ENCODE assay signal across 8 cellular contexts in genomic region chr4:88158038-88158359, GRCh38. TPM values are rescaled to one million over a fixed set of nuclear protein-coding genes. Genes with fewer than 3 reads are reported as not detected.
DNase-seq lines count a peak whose midpoint lies in the region; ATAC-seq and TF ChIP-seq lines count a peak whose summit lies in the region.

No MANE protein-coding gene starts in this region.

- intact Hi-C loops in MCF 10A (cut with micrococcal nuclease) = no loop called here
- intact Hi-C loops in naive thymus-derived CD4-positive, alpha-beta T cell (cut with micrococcal nuclease) = no loop called here

- no peaks in the 10 kb centered on the region for H3K9me3 Mint-ChIP-seq in MCF 10A (ENCODE audit: unreplicated experiment)
- no peaks in the 10 kb centered on the region for H3K9me3 Mint-ChIP-seq in naive thymus-derived CD4-positive, alpha-beta T cell

- no peak overlapping the region for H3K27ac ChIP-seq in BLaER1 treated with 17β-estradiol and CSF1 and Interleukin-3, amounts not matched to agents 10 nM and 100 nM
- no peak overlapping the region for H3K27ac ChIP-seq in naive thymus-derived CD4-positive, alpha-beta T cell (ENCODE audit: low read depth, low read length)

- peaks cover 0 to 15% (median 11%) of the 10 kb centered on the region in 10 experiments; a peak in 7 of 20 replicates for H3K4me1 ChIP-seq in BLaER1 treated with 17β-estradiol and CSF1 and Interleukin-3, amounts not matched to agents 10 nM and 100 nM
- H3K4me1 ChIP-seq in naive thymus-derived CD4-positive, alpha-beta T cell (ENCODE audit: control insufficient read depth in 2 of 2, insufficient read depth in 2 of 2, low read length in 2 of 2) = peaks cover 0 to 5% of the 10 kb centered on the region in 2 donors

- H3K4me3 Mint-ChIP-seq in MCF 10A (ENCODE audit: unreplicated experiment) = peak overlapping the region; percentile 47
- peak overlapping the region; percentile 51 to 81 (median 74) for H3K4me3 Mint-ChIP-seq in naive thymus-derived CD4-positive, alpha-beta T cell

- H4K20me1 ChIP-seq in BLaER1 treated with 17β-estradiol and CSF1 and Interleukin-3, amounts not matched to agents 10 nM and 100 nM = no peaks in the 10 kb centered on the region

- ATAC-seq in HG02763 (IDR thresholded peaks at IDR 0.05; ENCODE audit: unreplicated experiment) = peak; percentile 28
- no peak for ATAC-seq in naive thymus-derived CD4-positive, alpha-beta T cell
- ATAC-seq in GM18858 (IDR thresholded peaks at IDR 0.05; ENCODE audit: unreplicated experiment) = no peak
- ATAC-seq in GM21825 (IDR thresholded peaks at IDR 0.05; ENCODE audit: unreplicated experiment) = no peak

- peaks cover 21 to 37% (median 27%) of the 10 kb centered on the region in 11 experiments for H3K27me3 ChIP-seq in BLaER1 treated with 17β-estradiol and CSF1 and Interleukin-3, amounts not matched to agents 10 nM and 100 nM
- no peaks in the 10 kb centered on the region for H3K27me3 ChIP-seq in naive thymus-derived CD4-positive, alpha-beta T cell (ENCODE audit: control insufficient read depth in 2 of 2, insufficient read depth in 2 of 2, low read length in 2 of 2)

- H3K36me3 Mint-ChIP-seq in MCF 10A (ENCODE audit: insufficient read depth, unreplicated experiment) = no peaks in the 10 kb centered on the region
- peaks cover 0 to 2% (median 0%) of the 10 kb centered on the region in 5 donors for H3K36me3 Mint-ChIP-seq in naive thymus-derived CD4-positive, alpha-beta T cell

- no peaks in the 10 kb centered on the region for H3K4me1 Mint-ChIP-seq in MCF 10A (ENCODE audit: insufficient read depth, unreplicated experiment)
- H3K4me1 Mint-ChIP-seq in naive thymus-derived CD4-positive, alpha-beta T cell = peaks cover 6 to 16% (median 14%) of the 10 kb centered on the region in 7 donors

- peak overlapping the region; percentile 61 to 81 (median 70) for H3K4me3 ChIP-seq in BLaER1 treated with 17β-estradiol and CSF1 and Interleukin-3, amounts not matched to agents 10 nM and 100 nM
- peak overlapping the region; percentile 52 for H3K4me3 ChIP-seq in naive thymus-derived CD4-positive, alpha-beta T cell (ENCODE audit: low read length)

- H3K27ac Mint-ChIP-seq in MCF 10A (ENCODE audit: low read depth, unreplicated experiment) = no peak overlapping the region
- no peak overlapping the region for H3K27ac Mint-ChIP-seq in naive thymus-derived CD4-positive, alpha-beta T cell

- CTCF ChIA-PET in MCF 10A (lab: Yijun Ruan, JAX) = interaction anchor here (0.5 kb wide), 1 partner anchor 359 kb away, joined by 3 read pairs; no protein-coding TSS in a partner anchor
- CTCF ChIA-PET in naive thymus-derived CD4-positive, alpha-beta T cell (lab: Charles Lee) = no interaction called here

- BruUV-seq in MCF 10A (replicated peaks; lab: Mats Ljungman, UMichigan) = no TSS peak

- no peaks in the 10 kb centered on the region for H3K27me3 Mint-ChIP-seq in MCF 10A (ENCODE audit: insufficient read depth, unreplicated experiment)
- H3K27me3 Mint-ChIP-seq in naive thymus-derived CD4-positive, alpha-beta T cell = peaks cover 15 to 23% (median 20%) of the 10 kb centered on the region in 5 donors

- no peak for DNase-seq in MCF 10A (ENCODE audit: unreplicated experiment)
- DNase-seq in naive thymus-derived CD4-positive, alpha-beta T cell = no peak
- DNase-seq in retina = no peak
- no peak for DNase-seq in 8988T

- H3K4me2 ChIP-seq in BLaER1 treated with 17β-estradiol and CSF1 and Interleukin-3, amounts not matched to agents 10 nM and 100 nM = peak overlapping the region; percentile 77 to 99 (median 97)

- H3K36me3 ChIP-seq in BLaER1 treated with 17β-estradiol and CSF1 and Interleukin-3, amounts not matched to agents 10 nM and 100 nM = no peaks in the 10 kb centered on the region
- H3K36me3 ChIP-seq in naive thymus-derived CD4-positive, alpha-beta T cell (ENCODE audit: control insufficient read depth in 2 of 3, insufficient read depth in 3 of 3, low read length in 3 of 3) = no peaks in the 10 kb centered on the region

- H3K9me3 ChIP-seq in BLaER1 treated with 17β-estradiol and CSF1 and Interleukin-3, amounts not matched to agents 10 nM and 100 nM (replicated peaks in 1 of 11) = peaks cover 0 to 4% (median 0%) of the 10 kb centered on the region in 11 experiments; a peak in 2 of 22 replicates
- no peaks in the 10 kb centered on the region for H3K9me3 ChIP-seq in naive thymus-derived CD4-positive, alpha-beta T cell (ENCODE audit: control insufficient read depth in 2 of 3, low read length in 3 of 3)

- TF ChIP-seq CTCF in MCF 10A (IDR thresholded peaks at IDR 0.05; ENCODE audit: unreplicated experiment) = no peak

- POLR2A ChIA-PET in MCF 10A (lab: Yijun Ruan, JAX) = no interaction called here
- POLR2A ChIA-PET in naive thymus-derived CD4-positive, alpha-beta T cell (lab: Charles Lee) = no interaction called here

- peak overlapping the region in 3 of 11 experiments; percentile 71 to 80 (median 73); a peak in 5 of 22 replicates for H3K9ac ChIP-seq in BLaER1 treated with 17β-estradiol and CSF1 and Interleukin-3, amounts not matched to agents 10 nM and 100 nM

RNA-seq across cellular contexts. Expression of gene ABCG2, which starts 0.4 kb away (rescaled TPM):
- 0.07 and 0.12 TPM in 2 replicates for total RNA-seq in MCF 10A (2022)
- under 1 TPM in 3 of 5 experiments, not detected in 2; 0.27 to 0.67 (median 0.65) TPM for total RNA-seq in naive thymus-derived CD4-positive, alpha-beta T cell
- polyA plus RNA-seq in naive thymus-derived CD4-positive, alpha-beta T cell = under 1 TPM in 1 of 2 donors, not detected in 1; 0.26 TPM
